Comparison of ENCODE assay signal across 38 cellular contexts in genomic region chr11:108580645-108581044, GRCh38.
"Had no signal": no experiment of that assay in that cellular context is flagged by ENCODE, and none has a peak within 500 bp of the region (broad histone marks: within the 10 kb centered on the region; RNA-seq: fewer than 3 reads in every experiment).

No MANE protein-coding gene starts in this region.

- H3K4me3 Mint-ChIP-seq: activated naive CD4-positive, alpha-beta T cell treated with anti-CD3 and anti-CD28 coated beads for 36 hours; activated naive CD4-positive, alpha-beta T cell treated with anti-CD3 and anti-CD28 coated beads, Interleukin-2, amount 10 ng/mL, durations not matched to agents 7 days and 5 days; activated naive CD4-positive, alpha-beta T cell treated with anti-CD3 and anti-CD28 coated beads, Interleukin-2, amount 50 U/mL, for 24 hours; activated naive CD8-positive, alpha-beta T cell; activated naive CD8-positive, alpha-beta T cell treated with anti-CD3 and anti-CD28 coated beads for 36 hours; activated naive CD8-positive, alpha-beta T cell treated with anti-CD3 and anti-CD28 coated beads, Interleukin-2, amount 10 ng/mL, durations not matched to agents 7 days and 5 days; activated naive CD8-positive, alpha-beta T cell treated with anti-CD3 and anti-CD28 coated beads, Interleukin-2, amount 50 U/mL, for 24 hours; activated T-cell treated with anti-CD3 and anti-CD28 coated beads, Interleukin-2, amount 50 U/mL, for 24 hours; activated T-cell treated with anti-CD3 and anti-CD28 coated beads, Interleukin-2, amount 50 U/mL, for 4 hours; activated T-helper 1 cell treated with anti-CD3 and anti-CD28 coated beads, Interleukin-12 subunit alpha, Interleukin-12 subunit beta, Interleukin-2, Interleukin-4 antibody, amounts not matched to agents 30 ng/mL and 10 ng/mL and 1 ng/mL, durations not matched to agents 14 hours and 24 hours and 36 hours; activated T-helper 17 cell treated with anti-CD3 and anti-CD28 coated beads, Interleukin-2, amount 50 U/mL, for 72 hours; brain; central memory CD8-positive, alpha-beta T cell had no signal

- H3K27me3 Mint-ChIP-seq: activated naive CD4-positive, alpha-beta T cell treated with anti-CD3 and anti-CD28 coated beads, Interleukin-2, amount 10 ng/mL, durations not matched to agents 7 days and 5 days; activated naive CD4-positive, alpha-beta T cell treated with anti-CD3 and anti-CD28 coated beads, Interleukin-2, amount 50 U/mL, for 24 hours; activated T-cell treated with anti-CD3 and anti-CD28 coated beads, Interleukin-2, amount 50 U/mL, for 24 hours had no signal

- H3K9me3 Mint-ChIP-seq: activated naive CD4-positive, alpha-beta T cell treated with anti-CD3 and anti-CD28 coated beads for 36 hours; activated naive CD4-positive, alpha-beta T cell treated with anti-CD3 and anti-CD28 coated beads, Interleukin-2, amount 10 ng/mL, durations not matched to agents 7 days and 5 days; activated naive CD4-positive, alpha-beta T cell treated with anti-CD3 and anti-CD28 coated beads, Interleukin-2, amount 50 U/mL, for 24 hours; activated naive CD4-positive, alpha-beta T cell treated with anti-CD3 and anti-CD28 coated beads, Interleukin-2, amount 50 U/mL, for 72 hours; activated naive CD8-positive, alpha-beta T cell treated with anti-CD3 and anti-CD28 coated beads, Interleukin-2, amount 50 U/mL, for 24 hours; activated T-cell treated with anti-CD3 and anti-CD28 coated beads, Interleukin-2, amount 50 U/mL, for 24 hours; activated T-cell treated with anti-CD3 and anti-CD28 coated beads, Interleukin-2, amount 50 U/mL, for 4 hours; activated T-helper 1 cell treated with anti-CD3 and anti-CD28 coated beads, Interleukin-12 subunit alpha, Interleukin-12 subunit beta, Interleukin-2, Interleukin-4 antibody, amounts not matched to agents 30 ng/mL and 10 ng/mL and 1 ng/mL, durations not matched to agents 14 hours and 24 hours and 36 hours; activated T-helper 17 cell treated with anti-CD3 and anti-CD28 coated beads, Interleukin-2, amount 50 U/mL, for 72 hours; activated T-helper 2 cell treated with anti-CD3 and anti-CD28 coated beads, Interferon-gamma antibody, Interleukin-2, Interleukin-4, amounts not matched to agents 10 μg/mL and 5 μg/mL and 100 μg/mL, durations not matched to agents 14 hours and 24 hours and 36 hours; central memory CD8-positive, alpha-beta T cell had no signal

- H3K4me3 ChIP-seq: adrenal gland, ascending aorta, body of pancreas, breast epithelium, cardiac muscle cell had no signal

- H3K9me3 ChIP-seq: adrenal gland, ascending aorta, body of pancreas, breast epithelium had no signal

- H3K36me3 Mint-ChIP-seq: activated naive CD4-positive, alpha-beta T cell treated with anti-CD3 and anti-CD28 coated beads, Interleukin-2, amount 10 ng/mL, durations not matched to agents 7 days and 5 days; activated naive CD4-positive, alpha-beta T cell treated with anti-CD3 and anti-CD28 coated beads, Interleukin-2, amount 50 U/mL, for 72 hours; activated naive CD8-positive, alpha-beta T cell treated with anti-CD3 and anti-CD28 coated beads, Interleukin-2, amount 10 ng/mL, durations not matched to agents 7 days and 5 days; brain had no signal

- ATAC-seq: activated naive CD4-positive, alpha-beta T cell treated with anti-CD3 and anti-CD28 coated beads, Interleukin-2, amount 50 U/mL, for 72 hours; activated naive CD8-positive, alpha-beta T cell treated with anti-CD3 and anti-CD28 coated beads, Interleukin-2, amount 50 U/mL, for 24 hours; activated T-cell treated with anti-CD3 and anti-CD28 coated beads, Interleukin-2, amount 50 U/mL, for 4 hours; activated T-helper 17 cell treated with anti-CD3 and anti-CD28 coated beads, Interleukin-2, amount 50 U/mL, for 72 hours; body of pancreas had no signal

- H3K27ac Mint-ChIP-seq: activated naive CD4-positive, alpha-beta T cell treated with anti-CD3 and anti-CD28 coated beads for 36 hours; activated naive CD4-positive, alpha-beta T cell treated with anti-CD3 and anti-CD28 coated beads, Interleukin-2, amount 10 ng/mL, durations not matched to agents 7 days and 5 days; activated naive CD4-positive, alpha-beta T cell treated with anti-CD3 and anti-CD28 coated beads, Interleukin-2, amount 50 U/mL, for 24 hours; activated naive CD4-positive, alpha-beta T cell treated with anti-CD3 and anti-CD28 coated beads, Interleukin-2, amount 50 U/mL, for 72 hours; activated naive CD8-positive, alpha-beta T cell; activated naive CD8-positive, alpha-beta T cell treated with anti-CD3 and anti-CD28 coated beads for 36 hours; activated naive CD8-positive, alpha-beta T cell treated with anti-CD3 and anti-CD28 coated beads, Interleukin-2, amount 10 ng/mL, durations not matched to agents 7 days and 5 days; activated naive CD8-positive, alpha-beta T cell treated with anti-CD3 and anti-CD28 coated beads, Interleukin-2, amount 50 U/mL, for 24 hours; activated T-cell treated with anti-CD3 and anti-CD28 coated beads, Interleukin-2, amount 50 U/mL, for 24 hours; activated T-helper 1 cell treated with anti-CD3 and anti-CD28 coated beads, Interleukin-12 subunit alpha, Interleukin-12 subunit beta, Interleukin-2, Interleukin-4 antibody, amounts not matched to agents 30 ng/mL and 10 ng/mL and 1 ng/mL, durations not matched to agents 14 hours and 24 hours and 36 hours; activated T-helper 17 cell treated with anti-CD3 and anti-CD28 coated beads, Interleukin-2, amount 50 U/mL, for 72 hours; activated T-helper 2 cell treated with anti-CD3 and anti-CD28 coated beads, Interferon-gamma antibody, Interleukin-2, Interleukin-4, amounts not matched to agents 10 μg/mL and 5 μg/mL and 100 μg/mL, durations not matched to agents 14 hours and 24 hours and 36 hours; brain had no signal

- H3K4me1 Mint-ChIP-seq: activated naive CD4-positive, alpha-beta T cell treated with anti-CD3 and anti-CD28 coated beads, Interleukin-2, amount 10 ng/mL, durations not matched to agents 7 days and 5 days; activated naive CD4-positive, alpha-beta T cell treated with anti-CD3 and anti-CD28 coated beads, Interleukin-2, amount 50 U/mL, for 24 hours; activated naive CD8-positive, alpha-beta T cell treated with anti-CD3 and anti-CD28 coated beads for 36 hours; activated naive CD8-positive, alpha-beta T cell treated with anti-CD3 and anti-CD28 coated beads, Interleukin-2, amount 10 ng/mL, durations not matched to agents 7 days and 5 days; activated naive CD8-positive, alpha-beta T cell treated with anti-CD3 and anti-CD28 coated beads, Interleukin-2, amount 50 U/mL, for 24 hours; activated T-helper 17 cell treated with anti-CD3 and anti-CD28 coated beads, Interleukin-2, amount 50 U/mL, for 72 hours; brain; central memory CD8-positive, alpha-beta T cell had no signal

- H3K36me3 ChIP-seq: adrenal gland, ascending aorta, brain microvascular endothelial cell, breast epithelium, cardiac muscle cell had no signal

- DNase-seq: activated effector memory CD4-positive, alpha-beta T cell treated with anti-CD3 and anti-CD28 coated beads, Interleukin-2, amount 50 U/mL, for 16 hours; activated effector memory CD4-positive, alpha-beta T cell treated with Interleukin-2 at 50 U/mL for 16 hours; activated gamma-delta T cell; activated gamma-delta T cell treated with Interleukin-2 at 50 U/mL for 16 hours; activated naive CD4-positive, alpha-beta T cell; activated naive CD4-positive, alpha-beta T cell treated with anti-CD3 and anti-CD28 coated beads for 36 hours; activated naive CD4-positive, alpha-beta T cell treated with anti-CD3 and anti-CD28 coated beads, Interleukin-2, amount 10 ng/mL, durations not matched to agents 7 days and 5 days; activated naive CD4-positive, alpha-beta T cell treated with anti-CD3 and anti-CD28 coated beads, Interleukin-2, amount 50 U/mL, for 16 hours; activated naive CD4-positive, alpha-beta T cell treated with Interleukin-2 at 50 U/mL for 16 hours; activated naive CD8-positive, alpha-beta T cell treated with anti-CD3 and anti-CD28 coated beads for 36 hours; activated naive CD8-positive, alpha-beta T cell treated with anti-CD3 and anti-CD28 coated beads, Interleukin-2, amount 10 ng/mL, durations not matched to agents 7 days and 5 days; activated naive CD8-positive, alpha-beta T cell treated with anti-CD3 and anti-CD28 coated beads, Interleukin-2, amount 50 U/mL, for 24 hours; activated T-cell treated with anti-CD3 and anti-CD28 coated beads, Interleukin-2, amount 50 U/mL, for 1 hour; activated T-cell treated with anti-CD3 and anti-CD28 coated beads, Interleukin-2, amount 50 U/mL, for 24 hours; activated T-cell treated with anti-CD3 and anti-CD28 coated beads, Interleukin-2, amount 50 U/mL, for 4 hours; adrenal gland; amniotic stem cell; amygdala; anterior cingulate cortex; aorta; body of pancreas; brain microvascular endothelial cell; caudate nucleus; central memory CD4-positive, alpha-beta T cell; cerebellar nuclear complex had no signal

- FAIRE-seq: astrocyte, bronchial epithelial cell had no signal

- H3K27me3 ChIP-seq: adrenal gland, ascending aorta, body of pancreas, brain microvascular endothelial cell, breast epithelium, cardiac muscle cell had no signal

- H3K4me1 ChIP-seq: adrenal gland, ascending aorta, body of pancreas, breast epithelium had no signal

- H3K27ac ChIP-seq: adrenal gland, ascending aorta, body of pancreas, brain microvascular endothelial cell, breast epithelium, cardiac muscle cell had no signal
